In genomic region chr21:45439171-45439872, GRCh38 we compare ENCODE assay signal across 8 cellular contexts. TPM values are rescaled to one million over a fixed set of nuclear protein-coding genes. Genes with fewer than 3 reads are reported as not detected.
A peak's percentile ranks its signal among the peaks of the same experiment; 100 is the strongest.
DNase-seq lines count a peak whose midpoint lies in the region; ATAC-seq and TF ChIP-seq lines count a peak whose summit lies in the region.

No MANE protein-coding gene starts in this region.

- no peak overlapping the region for H3K4me3 Mint-ChIP-seq in Caco-2 (ENCODE audit: unreplicated experiment)

- no peaks in the 10 kb centered on the region for H3K27me3 ChIP-seq in Caco-2 (replicated peaks; ENCODE audit: control insufficient read depth, insufficient read depth, low read length)

- peaks cover 41% of the 10 kb centered on the region for H3K36me3 Mint-ChIP-seq in Caco-2 (ENCODE audit: insufficient read depth, unreplicated experiment)

- intact Hi-C loops in Caco-2 (cut with micrococcal nuclease; ENCODE audit: unreplicated experiment): loop anchor here (1.0 to 10.0 kb wide), 5 partner anchors 35 to 147 kb away; partner anchors contain the start of gene COL18A1

- TF ChIP-seq CTCF in Caco-2 (IDR thresholded peaks at IDR 0.05; ENCODE audit: insufficient read depth in 1 of 2, low read depth in 1 of 2, low read length in 1 of 2, severe bottlenecking in 1 of 2, unreplicated experiment in 1 of 2): peak; percentile 86 to 91
- peak; percentile 90 for TF ChIP-seq CTCF in HFF-Myc (IDR thresholded peaks at IDR 0.05; ENCODE audit: low read depth, low read length, missing control alignments)

- DNase-seq in Caco-2 (peak; percentile 67 to 82), HFF-Myc (ENCODE audit: extremely low read depth, low read depth) (peak; percentile 86), NCI-H82 (lab: John Stamatoyannopoulos, UW) (peak; percentile 72), ecto neural progenitor cell (ENCODE audit: low spot score) (peak; percentile 90), medulla oblongata (ENCODE audit: extremely low spot score) (peak; percentile 83)
- DNase-seq in activated CD8-positive, alpha-beta memory T cell treated with anti-CD3 and anti-CD28 coated beads for 1 hour (ENCODE audit: extremely low read depth in 1 of 2, low read depth in 1 of 2): peak; percentile 65 to 77
- DNase-seq in stimulated activated CD8-positive, alpha-beta memory T cell treated with anti-CD3 and anti-CD28 coated beads, Interleukin-12 subunit alpha, Interleukin-12 subunit beta, amount 100 ng/mL, for 1 hour (ENCODE audit: low read depth): peak; percentile 76

- BruUV-seq in Caco-2 (replicated peaks; lab: Mats Ljungman, UMichigan): no TSS peak

- H3K36me3 ChIP-seq in Caco-2 (ENCODE audit: control insufficient read depth, insufficient read depth, low read length): no peaks in the 10 kb centered on the region; the same call in 1 of the 2 replicates

- peak overlapping the region; percentile 29 for H3K27ac Mint-ChIP-seq in Caco-2 (ENCODE audit: unreplicated experiment)

- peaks cover 6% of the 10 kb centered on the region for H3K4me1 ChIP-seq in Caco-2

- no peaks in the 10 kb centered on the region for H3K9me3 Mint-ChIP-seq in Caco-2 (ENCODE audit: unreplicated experiment)

- H3K4me3 ChIP-seq in Caco-2 (ENCODE audit: low read depth, low read length): no peak overlapping the region
- H3K4me3 ChIP-seq in HFF-Myc (replicated peaks; ENCODE audit: low read depth, low read length): no peak overlapping the region

- H3K9me3 ChIP-seq in Caco-2: no peaks in the 10 kb centered on the region; the same call in 1 of the 2 replicates

- POLR2A ChIA-PET in Caco-2 (lab: Charles Lee): no interaction called here

- no peaks in the 10 kb centered on the region for H3K27me3 Mint-ChIP-seq in Caco-2 (ENCODE audit: insufficient read depth, unreplicated experiment)

- ATAC-seq in HG03280 (IDR thresholded peaks at IDR 0.05; ENCODE audit: unreplicated experiment): no peak

- H3K4me1 Mint-ChIP-seq in Caco-2 (ENCODE audit: low read depth, unreplicated experiment): peaks cover 13% of the 10 kb centered on the region

- CTCF ChIA-PET in Caco-2 (lab: Charles Lee): interaction anchor here (0.6 to 1.2 kb wide), 2 partner anchors 130 to 147 kb away, joined by 3 to 4 read pairs; no protein-coding TSS in a partner anchor

RNA-seq across cellular contexts. Expression of gene COL18A1, which starts 34.4 kb away (rescaled TPM):
- total RNA-seq in Caco-2 (2022): 160 and 170 TPM in 2 replicates
